In genomic region chr10:123402656-123403055, GRCh38 we compare ENCODE assay signal across 11 cellular contexts.
DNase-seq lines count a peak whose midpoint lies in the region; ATAC-seq and TF ChIP-seq lines count a peak whose summit lies in the region.
"Had no signal": no experiment of that assay in that cellular context is flagged by ENCODE, and none has a peak within 500 bp of the region (broad histone marks: within the 10 kb centered on the region; RNA-seq: fewer than 3 reads in every experiment).

No MANE protein-coding gene starts in this region.

- no peak overlapping the region for H3K27ac ChIP-seq in sigmoid colon

- H3K36me3 Mint-ChIP-seq in immature natural killer cell (peaks cover 0 to 10% (median 0%) of the 10 kb centered on the region in 3 donors), endothelial cell (ENCODE audit: low read depth, unreplicated experiment) (peaks cover 7% of the 10 kb centered on the region)

- no peak for TF ChIP-seq POLR2A in sigmoid colon (IDR thresholded peaks at IDR 0.05)

- no peaks in the 10 kb centered on the region for H3K4me1 ChIP-seq in sigmoid colon

- TF ChIP-seq CTCF in sigmoid colon (IDR thresholded peaks at IDR 0.05) (no peak), endothelial cell (IDR thresholded peaks at IDR 0.05; ENCODE audit: unreplicated experiment) (no peak)

- H3K9me3 Mint-ChIP-seq in immature natural killer cell = peaks cover 4 to 23% (median 15%) of the 10 kb centered on the region in 6 donors
- peaks cover 8% of the 10 kb centered on the region for H3K9me3 Mint-ChIP-seq in endothelial cell (ENCODE audit: unreplicated experiment)

- H3K27ac Mint-ChIP-seq in immature natural killer cell = no peak overlapping the region
- no peak overlapping the region for H3K27ac Mint-ChIP-seq in endothelial cell (ENCODE audit: unreplicated experiment)
- H3K27ac Mint-ChIP-seq: activated naive CD4-positive, alpha-beta T cell treated with anti-CD3 and anti-CD28 coated beads for 36 hours had no signal

- DNase-seq in immature natural killer cell (no peak), sigmoid colon (no peak), endothelial cell (ENCODE audit: low spot score) (no peak), Right ventricle myocardium superior (no peak)
- DNase-seq: activated naive CD4-positive, alpha-beta T cell treated with anti-CD3 and anti-CD28 coated beads for 36 hours; left cardiac atrium; SW 1271 had no signal

- H3K27me3 Mint-ChIP-seq in immature natural killer cell (ENCODE audit: low read depth in 3 of 3) = peaks cover 0 to 10% (median 2%) of the 10 kb centered on the region in 3 donors
- peaks cover 5% of the 10 kb centered on the region for H3K27me3 Mint-ChIP-seq in endothelial cell (ENCODE audit: unreplicated experiment)

- TF ChIP-seq EP300 in sigmoid colon (IDR thresholded peaks at IDR 0.05) = no peak

- 49 to 71% methylated on average over 5 of the region's 5 CpGs for WGBS in sigmoid colon, 2 donors

- ATAC-seq in GM18867 (IDR thresholded peaks at IDR 0.05; ENCODE audit: unreplicated experiment) (peak; percentile 79), GM21786 (IDR thresholded peaks at IDR 0.05; ENCODE audit: unreplicated experiment) (peak; percentile 75), HG03469 (IDR thresholded peaks at IDR 0.05; ENCODE audit: unreplicated experiment) (peak; percentile 53), esophagus mucosa (peak; percentile 48), Right ventricle myocardium superior (ENCODE audit: poor library complexity) (no peak)
- ATAC-seq: left cardiac atrium had no signal

- no peak overlapping the region for H3K4me3 Mint-ChIP-seq in immature natural killer cell
- no peak overlapping the region for H3K4me3 Mint-ChIP-seq in endothelial cell (ENCODE audit: unreplicated experiment)
- H3K4me3 Mint-ChIP-seq: activated naive CD4-positive, alpha-beta T cell treated with anti-CD3 and anti-CD28 coated beads for 36 hours had no signal

- H3K9me3 ChIP-seq in sigmoid colon = peaks cover 0 to 4% (median 0%) of the 10 kb centered on the region in 4 donors

- intact Hi-C loops in sigmoid colon (cut with DNase I) = no loop called here
- intact Hi-C loops in Right ventricle myocardium superior (cut with DNase I) = no loop called here

- H3K36me3 ChIP-seq in sigmoid colon = no peaks in the 10 kb centered on the region

- H3K27me3 ChIP-seq in sigmoid colon = no peaks in the 10 kb centered on the region

- no peak overlapping the region for H3K4me3 ChIP-seq in sigmoid colon

- H3K4me1 Mint-ChIP-seq in immature natural killer cell = no peaks in the 10 kb centered on the region
- peaks cover 2% of the 10 kb centered on the region for H3K4me1 Mint-ChIP-seq in endothelial cell (ENCODE audit: unreplicated experiment)
